ENCODE assay signal across 8 cellular contexts in the genomic region with DNA sequence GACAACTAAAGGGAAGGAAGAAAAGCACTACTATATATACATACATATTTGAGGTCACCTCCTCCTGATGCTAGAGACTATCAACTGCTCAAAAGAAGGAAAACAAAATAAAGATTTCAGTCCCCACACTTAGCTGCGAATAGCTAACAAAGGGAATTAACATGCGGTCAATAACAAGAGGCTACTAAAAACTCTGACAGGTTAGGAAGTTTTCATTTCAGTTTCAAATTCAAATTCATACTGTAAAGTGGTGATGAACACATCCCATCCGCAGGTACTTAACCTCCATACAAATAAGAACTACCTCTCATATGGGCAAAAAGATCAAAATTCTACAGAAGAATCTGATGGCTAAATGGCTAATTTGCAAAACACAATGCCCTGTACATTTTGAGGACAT. TPM values are rescaled to one million over a fixed set of nuclear protein-coding genes. Genes with fewer than 3 reads are reported as not detected.
A peak's percentile ranks its signal among the peaks of the same experiment; 100 is the strongest.
DNase-seq lines count a peak whose midpoint lies in the region; ATAC-seq and TF ChIP-seq lines count a peak whose summit lies in the region.

No MANE protein-coding gene starts in this region.

- H3K9me3 ChIP-seq in DOHH2 (ENCODE audit: control insufficient read depth, insufficient read depth, low read length) = no peaks in the 10 kb centered on the region
- H3K9me3 ChIP-seq in OCI-LY3 (ENCODE audit: insufficient read depth, low read length) = no peaks in the 10 kb centered on the region
- no peaks in the 10 kb centered on the region for H3K9me3 ChIP-seq in duodenal mucosa (ENCODE audit: control insufficient read depth in 1 of 2, low read length in 2 of 2)

- H2AFZ ChIP-seq in OCI-LY3 (ENCODE audit: low read depth, low read length) = no peak overlapping the region

- H3K27ac Mint-ChIP-seq in neural crest cell (ENCODE audit: unreplicated experiment) = no peak overlapping the region

- peak overlapping the region; percentile 1; the same call in 1 of the 2 replicates for H3K27ac ChIP-seq in DOHH2 (ENCODE audit: low read depth, low read length)
- H3K27ac ChIP-seq in OCI-LY3 (ENCODE audit: low read length) = 0 out of 2 replicates have a peak overlapping the region, but pooled peaks have one; percentile 11
- no peak overlapping the region for H3K27ac ChIP-seq in duodenal mucosa (ENCODE audit: low read depth, low read length)

- H4K20me1 ChIP-seq in DOHH2 (ENCODE audit: control insufficient read depth, insufficient read depth, low read depth, low read length) = peaks cover 40% of the 10 kb centered on the region
- H4K20me1 ChIP-seq in OCI-LY3 (ENCODE audit: insufficient read depth, low read length) = peaks cover 41% of the 10 kb centered on the region

- H3K9ac ChIP-seq in OCI-LY3 (ENCODE audit: low read length) = peak overlapping the region; percentile 86
- H3K9ac ChIP-seq in duodenal mucosa (ENCODE audit: low read depth in 1 of 2, low read length in 2 of 2) = peak overlapping the region; percentile 88 to 89

- ATAC-seq in HG03045 (IDR thresholded peaks at IDR 0.05; ENCODE audit: unreplicated experiment) (no peak), HG03457 (IDR thresholded peaks at IDR 0.05; ENCODE audit: unreplicated experiment) (no peak)

- peaks cover 3% of the 10 kb centered on the region; the same call in 1 of the 2 replicates for H3F3A ChIP-seq in DOHH2 (ENCODE audit: control insufficient read depth, insufficient read depth)

- H3K27me3 Mint-ChIP-seq in neural crest cell (ENCODE audit: low read depth) = no peaks in the 10 kb centered on the region

- TF ChIP-seq CTCF in DOHH2 (IDR thresholded peaks at IDR 0.05; ENCODE audit: low read depth, low read length, poor library complexity, severe bottlenecking) (no peak), OCI-LY3 (IDR thresholded peaks at IDR 0.05; ENCODE audit: low read depth, low read length) (no peak), neural crest cell (conservative IDR thresholded peaks at IDR 0.05) (no peak)

- H3K4me3 ChIP-seq in DOHH2 (ENCODE audit: low read length) (peak overlapping the region; percentile 87), OCI-LY3 (ENCODE audit: low read length) (peak overlapping the region; percentile 93), duodenal mucosa (ENCODE audit: low read depth in 1 of 2, low read length in 2 of 2) (peak overlapping the region; percentile 84 to 94)

- peaks cover 64% of the 10 kb centered on the region for H3K36me3 ChIP-seq in DOHH2 (ENCODE audit: control insufficient read depth, low read length)
- peaks cover 18% of the 10 kb centered on the region for H3K36me3 ChIP-seq in OCI-LY3 (replicated peaks; ENCODE audit: low read depth, low read length)
- peaks cover 0 to 2% of the 10 kb centered on the region in 2 donors for H3K36me3 ChIP-seq in duodenal mucosa (ENCODE audit: control insufficient read depth in 1 of 2, insufficient read depth in 2 of 2, low read length in 2 of 2)

- peaks cover 34% of the 10 kb centered on the region for H3K4me1 Mint-ChIP-seq in neural crest cell

- H3K27me3 ChIP-seq in DOHH2 (ENCODE audit: control insufficient read depth, low read length) (no peaks in the 10 kb centered on the region), OCI-LY3 (ENCODE audit: low read depth, low read length) (no peaks in the 10 kb centered on the region), duodenal mucosa (ENCODE audit: control insufficient read depth in 1 of 2, insufficient read depth in 2 of 2, low read length in 2 of 2) (no peaks in the 10 kb centered on the region)

- H3K79me2 ChIP-seq in DOHH2 (ENCODE audit: control insufficient read depth, low read length) (peaks cover 78% of the 10 kb centered on the region), OCI-LY3 (ENCODE audit: low read length) (peaks cover 81% of the 10 kb centered on the region)

- no peaks in the 10 kb centered on the region for H3K9me2 ChIP-seq in DOHH2 (replicated peaks; ENCODE audit: control insufficient read depth, low read length)

- H3K9me3 Mint-ChIP-seq in neural crest cell = no peaks in the 10 kb centered on the region

- peak overlapping the region; percentile 99 for H3K4me3 Mint-ChIP-seq in neural crest cell

- H3K4me2 ChIP-seq in DOHH2 (ENCODE audit: low read length) (peak overlapping the region; percentile 77), OCI-LY3 (ENCODE audit: low read length) (peak overlapping the region; percentile 95)

- no peak for DNase-seq in neural crest cell (ENCODE audit: low read depth, low spot score)
- no peak for DNase-seq in NCI-H1694 treated with DMSO at 0.1 percent for 48 hours (lab: John Stamatoyannopoulos, UW)
- DNase-seq in NCI-H2171 treated with DMSO at 0.1 percent for 48 hours (lab: John Stamatoyannopoulos, UW) = no peak

- H3K36me3 Mint-ChIP-seq in neural crest cell (ENCODE audit: low read depth) = peaks cover 1% of the 10 kb centered on the region

- H3K4me1 ChIP-seq in DOHH2 (ENCODE audit: control insufficient read depth, low read length) = peaks cover 50% of the 10 kb centered on the region
- peaks cover 37% of the 10 kb centered on the region for H3K4me1 ChIP-seq in OCI-LY3 (ENCODE audit: low read length)
- H3K4me1 ChIP-seq in duodenal mucosa (ENCODE audit: control insufficient read depth in 1 of 2, insufficient read depth in 2 of 2, low read length in 2 of 2) = peaks cover 35 to 38% of the 10 kb centered on the region in 2 donors

RNA-seq across cellular contexts. Expression of gene NAP1L4, which starts 2.6 kb away (rescaled TPM):
- 219 and 224 TPM in 2 replicates for total RNA-seq in neural crest cell
